10 cellular contexts compared by ENCODE assay signal in the genomic region with DNA sequence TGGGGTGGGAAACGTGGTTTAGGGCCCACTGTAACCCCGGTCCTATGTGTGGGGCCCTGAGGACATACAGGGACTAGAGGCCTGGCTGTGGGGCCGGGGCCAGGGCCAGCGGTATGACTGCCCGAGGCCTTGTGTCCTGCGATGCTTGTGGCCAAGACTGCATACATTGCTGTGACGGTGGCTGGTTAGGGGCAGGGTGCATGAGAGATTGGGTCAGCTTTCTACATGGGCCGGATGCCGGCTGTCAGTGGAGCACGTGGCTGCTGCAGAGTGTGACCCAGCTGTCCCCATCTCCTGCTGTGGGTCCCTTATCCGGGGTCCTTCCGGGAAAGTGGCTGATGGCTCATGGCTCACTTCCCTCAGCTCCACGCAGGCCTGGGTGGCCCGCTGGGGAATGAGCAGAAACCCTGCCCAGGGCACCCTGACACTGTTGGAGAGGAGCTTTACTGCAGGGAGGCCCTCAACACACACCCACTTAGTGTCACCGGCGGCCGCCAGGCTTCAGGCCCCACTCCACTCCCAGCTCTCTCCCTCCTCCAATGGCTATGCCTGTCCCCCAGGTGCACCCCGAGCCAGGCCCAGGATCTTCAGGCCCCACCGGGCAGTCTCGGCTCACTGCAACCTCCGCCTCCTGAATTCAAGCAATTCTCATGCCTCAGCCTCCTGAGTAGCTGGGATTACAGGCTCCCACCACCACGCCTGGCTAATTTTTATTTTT. TPM values are rescaled to one million over a fixed set of nuclear protein-coding genes. Genes with fewer than 3 reads are reported as not detected.
A peak's percentile ranks its signal among the peaks of the same experiment; 100 is the strongest.
DNase-seq lines count a peak whose midpoint lies in the region; TF ChIP-seq lines count a peak whose summit lies in the region.
"Had no signal": no experiment of that assay in that cellular context is flagged by ENCODE, and none has a peak within 500 bp of the region (broad histone marks: within the 10 kb centered on the region; RNA-seq: fewer than 3 reads in every experiment).

No MANE protein-coding gene starts in this region.

- H3K36me3 Mint-ChIP-seq in HFFc6 (ENCODE audit: low read depth) (no peaks in the 10 kb centered on the region), nephron progenitor cell (ENCODE audit: low read depth) (no peaks in the 10 kb centered on the region)

- H3K9me3 Mint-ChIP-seq in HFFc6 (no peaks in the 10 kb centered on the region), nephron progenitor cell (no peaks in the 10 kb centered on the region)

- no peak for TF ChIP-seq CTCF in HFFc6 (IDR thresholded peaks at IDR 0.05)
- no peak for TF ChIP-seq CTCF in coronary artery (IDR thresholded peaks at IDR 0.05)
- TF ChIP-seq CTCF in nephron progenitor cell (IDR thresholded peaks at IDR 0.05), result no peak

- peak overlapping the region in 1 of 2 donors; percentile 57 for H3K27ac ChIP-seq in coronary artery

- H3K27ac Mint-ChIP-seq in HFFc6 (peak overlapping the region; percentile 9; the same call in 1 of the 2 replicates), nephron progenitor cell (no peak overlapping the region)

- H3K4me1 Mint-ChIP-seq in HFFc6 (ENCODE audit: low read depth) (no peaks in the 10 kb centered on the region), nephron progenitor cell (no peaks in the 10 kb centered on the region)

- peak overlapping the region; percentile 75 for H3K4me3 ChIP-seq in coronary artery

- peak overlapping the region; percentile 59; the same call in 1 of the 2 replicates for H3K4me3 Mint-ChIP-seq in HFFc6
- H3K4me3 Mint-ChIP-seq in nephron progenitor cell, result peak overlapping the region; percentile 76

- DNase-seq in HFFc6 (no peak), coronary artery (ENCODE audit: low spot score) (no peak), nephron progenitor cell (no peak), NCI-H2171 treated with DMSO at 0.1 percent for 48 hours (lab: John Stamatoyannopoulos, UW) (no peak), NCI-H510A treated with DMSO at 0.1 percent for 48 hours (lab: John Stamatoyannopoulos, UW) (no peak), NCI-H69 (lab: John Stamatoyannopoulos, UW) (no peak)
- DNase-seq: hypothalamus, KBM-7, NCI-H510A had no signal

- H3K27me3 Mint-ChIP-seq in HFFc6 (ENCODE audit: insufficient read depth) (peaks cover 8% of the 10 kb centered on the region), nephron progenitor cell (ENCODE audit: low read depth, poor library complexity) (peaks cover 79% of the 10 kb centered on the region)

RNA-seq across cellular contexts. Expression of a gene that starts 0.8 kb away (rescaled TPM):
- 1 to 10 TPM; 1.5 to 3.5 (median 2.3) TPM for total RNA-seq in HFFc6 (2021; fragmentation: NEBNext Ultra II Directional; extraction: Animal tissue kit (Norgen Biotek cat#: 25700))

RNA-seq across cellular contexts. Expression of a gene that starts 3.9 kb away (rescaled TPM):
- total RNA-seq in HFFc6 (2021; fragmentation: NEBNext Ultra II Directional; extraction: Animal tissue kit (Norgen Biotek cat#: 25700)), result not detected
- total RNA-seq: dermis microvascular lymphatic vessel endothelial cell had no signal

RNA-seq across cellular contexts. Expression of a gene that starts 6.4 kb away (rescaled TPM):
- not detected for total RNA-seq in HFFc6 (2021; fragmentation: NEBNext Ultra II Directional; extraction: Animal tissue kit (Norgen Biotek cat#: 25700))

RNA-seq across cellular contexts. Expression of a gene that starts 41.9 kb away (rescaled TPM):
- total RNA-seq in HFFc6 (2021; fragmentation: NEBNext Ultra II Directional; extraction: Animal tissue kit (Norgen Biotek cat#: 25700)), result 100 to 1,000 TPM in 2 of 6 experiments, 10 to 100 TPM in 4; 83.6 to 113 (median 87.7) TPM

RNA-seq across cellular contexts. Expression of a gene that starts 47.3 kb away (rescaled TPM):
- 10 to 100 TPM; 35.8 to 47.5 (median 41.7) TPM for total RNA-seq in HFFc6 (2021; fragmentation: NEBNext Ultra II Directional; extraction: Animal tissue kit (Norgen Biotek cat#: 25700))
